In genomic region chr3:184740509-184741258, GRCh38 we compare ENCODE assay signal across 11 cellular contexts. TPM values are rescaled to one million over a fixed set of nuclear protein-coding genes. Genes with fewer than 3 reads are reported as not detected.
DNase-seq lines count a peak whose midpoint lies in the region; ATAC-seq, FAIRE-seq and TF ChIP-seq lines count a peak whose summit lies in the region.
"Had no signal": no experiment of that assay in that cellular context is flagged by ENCODE, and none has a peak within 500 bp of the region (broad histone marks: within the 10 kb centered on the region; RNA-seq: fewer than 3 reads in every experiment).

No MANE protein-coding gene starts in this region.

- H3K4me3 ChIP-seq in BLaER1 treated with 17β-estradiol and CSF1 and Interleukin-3, amounts not matched to agents 10 nM and 100 nM: no peak overlapping the region
- no peak overlapping the region for H3K4me3 ChIP-seq in K562
- H3K4me3 ChIP-seq in mucosa of descending colon: no peak overlapping the region
- H3K4me3 ChIP-seq: upper lobe of left lung had no signal

- peak overlapping the region in 9 of 11 experiments; percentile 7 to 77 (median 62); a peak in 14 of 22 replicates for H3K4me2 ChIP-seq in BLaER1 treated with 17β-estradiol and CSF1 and Interleukin-3, amounts not matched to agents 10 nM and 100 nM
- no peak overlapping the region for H3K4me2 ChIP-seq in K562 (ENCODE audit: insufficient read depth, low read length)

- BruUV-seq in K562 (replicated peaks; lab: Mats Ljungman, UMichigan): no TSS peak

- no peak for TF ChIP-seq EP300 in K562 (IDR thresholded peaks at IDR 0.05; ENCODE audit: low read length)

- 0 out of 22 replicates have a peak overlapping the region, but pooled peaks of 1 of the 11 experiments have one; percentile 2 for H3K9ac ChIP-seq in BLaER1 treated with 17β-estradiol and CSF1 and Interleukin-3, amounts not matched to agents 10 nM and 100 nM
- peak overlapping the region in 1 of 2 experiments; percentile 15; a peak in 1 of 4 replicates for H3K9ac ChIP-seq in K562 (ENCODE audit: insufficient read depth in 1 of 2, low read depth in 2 of 2, low read length in 2 of 2)

- POLR2A ChIA-PET in K562 (lab: Yijun Ruan, JAX): interaction anchor here (0.6 to 1.4 kb wide), 5 partner anchors 10 to 184 kb away, joined by 3 to 5 read pairs (median 3); no protein-coding TSS in a partner anchor

- no peaks in the 10 kb centered on the region for H4K20me1 ChIP-seq in BLaER1 treated with 17β-estradiol and CSF1 and Interleukin-3, amounts not matched to agents 10 nM and 100 nM
- no peaks in the 10 kb centered on the region for H4K20me1 ChIP-seq in K562 (replicated peaks; ENCODE audit: control insufficient read depth, insufficient read depth, low read length)

- H2AFZ ChIP-seq in K562 (ENCODE audit: low read depth, low read length): no peak overlapping the region

- intact Hi-C loops in K562 (cut with micrococcal nuclease) (no loop called here), mucosa of descending colon (cut with DNase I, micrococcal nuclease) (no loop called here)

- no peak for TF ChIP-seq CTCF in K562 (IDR thresholded peaks at IDR 0.05 in 2 of 3, conservative IDR thresholded peaks at IDR 0.05 in 1 of 3; ENCODE audit: insufficient read depth in 2 of 3, low read depth in 1 of 3, low read length in 3 of 3)
- TF ChIP-seq CTCF in mucosa of descending colon (IDR thresholded peaks at IDR 0.05): no peak

- ATAC-seq in K562 (no peak), mucosa of descending colon (peak; percentile 32), HG03439 (IDR thresholded peaks at IDR 0.05; ENCODE audit: unreplicated experiment) (no peak)

- H3K36me3 ChIP-seq in BLaER1 treated with 17β-estradiol and CSF1 and Interleukin-3, amounts not matched to agents 10 nM and 100 nM: no peaks in the 10 kb centered on the region
- no peaks in the 10 kb centered on the region for H3K36me3 ChIP-seq in K562 (ENCODE audit: control insufficient read depth, insufficient read depth, low read length)
- no peaks in the 10 kb centered on the region for H3K36me3 ChIP-seq in mucosa of descending colon (ENCODE audit: low read depth)
- H3K36me3 ChIP-seq: upper lobe of left lung had no signal

- no peaks in the 10 kb centered on the region for H3K9me3 ChIP-seq in BLaER1 treated with 17β-estradiol and CSF1 and Interleukin-3, amounts not matched to agents 10 nM and 100 nM (replicated peaks in 1 of 11)
- no peaks in the 10 kb centered on the region for H3K9me3 ChIP-seq in K562 (replicated peaks; ENCODE audit: control insufficient read depth, insufficient read depth, low read depth, low read length)
- no peaks in the 10 kb centered on the region for H3K9me3 ChIP-seq in mucosa of descending colon
- H3K9me3 ChIP-seq: upper lobe of left lung had no signal

- DNase-seq in Kasumi-1 (lab: John Stamatoyannopoulos, UW) (peak; percentile 17 to 33), K562 (ENCODE audit: extremely low read depth in 1 of 4, low spot score in 3 of 4) (peak in 2 of 4 experiments; percentile 26 to 28), mucosa of descending colon (no peak), midbrain (lab: John Stamatoyannopoulos, UW) (no peak), cerebellar nuclear complex (lab: John Stamatoyannopoulos, UW) (no peak), activated gamma-delta T cell treated with Interleukin-2 at 50 U/mL for 16 hours (no peak)
- DNase-seq: immature natural killer cell, Right ventricle myocardium superior, upper lobe of left lung had no signal

- H3K9me1 ChIP-seq in K562 (ENCODE audit: control insufficient read depth, insufficient read depth, low read length): no peaks in the 10 kb centered on the region

- H3K27me3 ChIP-seq in BLaER1 treated with 17β-estradiol and CSF1 and Interleukin-3, amounts not matched to agents 10 nM and 100 nM: no peaks in the 10 kb centered on the region
- peaks cover 0 to 4% of the 10 kb centered on the region in 2 experiments; a peak in 3 of 5 replicates for H3K27me3 ChIP-seq in K562 (ENCODE audit: control insufficient read depth in 2 of 2, insufficient read depth in 2 of 2, low read length in 2 of 2)
- H3K27me3 ChIP-seq: upper lobe of left lung had no signal

- H3K4me1 ChIP-seq in BLaER1 treated with 17β-estradiol and CSF1 and Interleukin-3, amounts not matched to agents 10 nM and 100 nM: peaks cover 0 to 53% (median 11%) of the 10 kb centered on the region in 10 experiments; a peak in 15 of 20 replicates
- H3K4me1 ChIP-seq in K562 (replicated peaks in 1 of 2; ENCODE audit: control insufficient read depth in 2 of 2, insufficient read depth in 2 of 2, low read length in 2 of 2) (peaks cover 16 to 32% of the 10 kb centered on the region in 2 experiments; a peak in 4 of 5 replicates), mucosa of descending colon (ENCODE audit: low read depth) (no peaks in the 10 kb centered on the region)

- WGBS in K562 (ENCODE audit: insufficient coverage, low coverage, missing lambda C conversion rate): 54% methylated on average over 9 of the region's 9 CpGs

- no peak for TF ChIP-seq POLR2A in K562 (conservative IDR thresholded peaks at IDR 0.05)

- FAIRE-seq in K562 (lab: Jason Lieb, UNC): peak; percentile 48

- no peak for TF ChIP-seq RAD21 in K562 (CRISPR knock-in tag; conservative IDR thresholded peaks at IDR 0.05 in 1 of 2, IDR thresholded peaks at IDR 0.05 in 1 of 2)

- CTCF ChIA-PET in K562 (lab: Yijun Ruan, JAX; ENCODE audit: low intra/inter-chr PET ratio): no interaction called here

- H3K79me2 ChIP-seq in K562 (ENCODE audit: control insufficient read depth, insufficient read depth, low read length): no peaks in the 10 kb centered on the region

- no peak overlapping the region; a peak in 1 of 22 replicates for H3K27ac ChIP-seq in BLaER1 treated with 17β-estradiol and CSF1 and Interleukin-3, amounts not matched to agents 10 nM and 100 nM
- no peak overlapping the region for H3K27ac ChIP-seq in K562 (ENCODE audit: extremely low read depth, low read depth, low read length)
- H3K27ac ChIP-seq: upper lobe of left lung had no signal

- in situ Hi-C loops in K562 (cut with MboI): no loop called here

TF ChIP-seq in K562, 482 proteins besides CTCF, POLR2A, EP300 and RAD21 (continues in another document):
- TF ChIP-seq BHLHE40 (IDR thresholded peaks at IDR 0.05; ENCODE audit: low read length) (no peak), L3MBTL2 (IDR thresholded peaks at IDR 0.05) (no peak), JUN (IDR thresholded peaks at IDR 0.05; ENCODE audit: borderline replicate concordance, low read depth, low read length) (peak; percentile 48; the same call in 1 of the 2 replicates), JUN (CRISPR knock-in tag; IDR thresholded peaks at IDR 0.05; ENCODE audit: borderline replicate concordance) (no peak), SMARCE1 (IDR thresholded peaks at IDR 0.05) (no peak), FOXA3 (CRISPR knock-in tag; conservative IDR thresholded peaks at IDR 0.05 in 1 of 2, IDR thresholded peaks at IDR 0.05 in 1 of 2) (no peak), SIN3A (IDR thresholded peaks at IDR 0.05; ENCODE audit: borderline replicate concordance in 2 of 2, control insufficient read depth in 1 of 2, low read depth in 2 of 2, low read length in 2 of 2) (no peak), TAF15 (IDR thresholded peaks at IDR 0.05; ENCODE audit: low read depth, low read length) (no peak)

RNA-seq across cellular contexts. Expression of gene MAGEF1, which starts 28.8 kb away (rescaled TPM):
- 7.7 and 11.5 TPM in 2 replicates for total RNA-seq in K562 (2011; cell fraction: chromatin; rRNA removed; ENCODE audit: low replicate concordance)
- total RNA-seq in K562 (2011; cell fraction: nucleolus; rRNA removed): 7.8 and 9.0 TPM in 2 replicates
- 10.5 and 11.5 TPM in 2 replicates for total RNA-seq in K562 (2011; cell fraction: nucleoplasm; rRNA removed)
- 31.9 and 36.4 TPM in 2 replicates for total RNA-seq in K562 (2014; rRNA removed)
- 19.8 and 22.1 TPM in 2 replicates for total RNA-seq in K562 (2014; rRNA removed; fragmentation: Illumina TruSeq; extraction: Trizol)
- 20.8 and 21.9 TPM in 2 replicates for total RNA-seq in K562 (2015; rRNA removed; fragmentation: Illumina TruSeq; extraction: Trizol)
- 24.4 and 29.0 TPM in 2 replicates for total RNA-seq in K562 (2021)
- polyA plus RNA-seq in K562 (2011; rRNA removed): 13.5 and 19.5 TPM in 2 replicates
- 15.3 and 15.8 TPM in 2 replicates for polyA plus RNA-seq in K562 (2011; cell fraction: cytosol; rRNA removed)
- polyA plus RNA-seq in K562 (2011; cell fraction: nucleus; rRNA removed): 9.4 and 11.3 TPM in 2 replicates
- 24.1 and 29.7 TPM in 2 replicates for polyA plus RNA-seq in K562 (2012)
- 15.8 and 23.4 TPM in 2 replicates for polyA plus RNA-seq in K562 (2014; fragmentation: Illumina TruSeq; extraction: Trizol)
- 1 to 10 TPM; 1.5 to 2.5 TPM for polyA plus RNA-seq in K562 (2014; fragmentation: Nextera tagmentation; extraction: Ambion mirVana)
- polyA plus RNA-seq in K562 (2014; rRNA removed): 39.1 and 43.4 TPM in 2 replicates
- 8.7 and 10.9 TPM in 2 replicates for polyA minus RNA-seq in K562 (2011; rRNA and poly(A)+ RNA removed)
- polyA minus RNA-seq in K562 (2011; cell fraction: cytosol; rRNA and poly(A)+ RNA removed): 4.7 and 7.5 TPM in 2 replicates
- polyA minus RNA-seq in K562 (2011; cell fraction: nucleus; rRNA and poly(A)+ RNA removed): 3.4 and 4.9 TPM in 2 replicates
- total RNA-seq in mucosa of descending colon: 10 to 100 TPM; 17.3 to 30.2 (median 24.4) TPM

Comparison
In these comparisons a context has a peak if more than half of its experiments do, and no peak if none do; other contexts are left out.
1. DNase-seq: peak in Kasumi-1 (2 of 2); none in mucosa of descending colon (0 of 3), midbrain (single experiment), cerebellar nuclear complex (0 of 2) and activated gamma-delta T cell treated with Interleukin-2 at 50 U/mL for 16 hours (single experiment).